ENCODE assay signal across 16 cellular contexts in the genomic region with DNA sequence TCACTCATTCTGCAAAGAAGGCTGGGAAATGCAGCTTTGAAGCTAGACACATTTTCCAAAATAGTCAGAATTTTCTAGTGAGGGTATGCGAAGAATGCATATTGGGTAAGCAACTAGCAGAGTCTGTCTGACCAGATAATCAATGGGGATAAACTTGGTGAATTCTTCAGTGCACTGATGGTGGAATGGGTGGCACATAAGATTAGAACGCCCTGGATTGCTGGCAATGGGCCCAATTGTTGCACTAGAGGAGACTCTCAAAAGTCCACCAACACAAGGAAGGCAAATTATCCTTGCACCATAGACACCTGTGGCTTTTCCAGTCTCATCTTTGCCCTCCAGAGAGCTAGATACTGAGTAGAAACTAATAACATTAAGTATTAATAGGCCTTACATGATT.
DNase-seq lines count a peak whose midpoint lies in the region; ATAC-seq and TF ChIP-seq lines count a peak whose summit lies in the region.
"Had no signal": no experiment of that assay in that cellular context is flagged by ENCODE, and none has a peak within 500 bp of the region (broad histone marks: within the 10 kb centered on the region; RNA-seq: fewer than 3 reads in every experiment).

No MANE protein-coding gene starts in this region.

- H3K27me3 Mint-ChIP-seq in osteocyte (ENCODE audit: unreplicated experiment), result no peaks in the 10 kb centered on the region
- H3K27me3 Mint-ChIP-seq in stimulated activated naive B cell treated with anti-CD40 and anti-IgM and Interleukin-4, amounts not matched to agents 10 μg/mL and 1 μg/mL and 100 μg/mL, for 72 hours, result peaks cover 0 to 7% of the 10 kb centered on the region in 2 donors
- H3K27me3 Mint-ChIP-seq: CD4-positive, alpha-beta memory T cell had no signal

- no peaks in the 10 kb centered on the region for H3K79me2 ChIP-seq in smooth muscle cell (ENCODE audit: low read depth)

- TF ChIP-seq EP300 in esophagus muscularis mucosa (IDR thresholded peaks at IDR 0.05), result no peak

- H3K27me3 ChIP-seq in RWPE2 (ENCODE audit: insufficient read depth, poor library complexity, severe bottlenecking) (peaks cover 4% of the 10 kb centered on the region), esophagus muscularis mucosa (peaks cover 0 to 9% (median 0%) of the 10 kb centered on the region in 4 donors), smooth muscle cell (ENCODE audit: low read depth) (no peaks in the 10 kb centered on the region)

- H3K9ac ChIP-seq in smooth muscle cell (ENCODE audit: low read depth), result no peak overlapping the region
- H3K9ac ChIP-seq: GM23248 had no signal

- no peaks in the 10 kb centered on the region for H3K36me3 Mint-ChIP-seq in osteocyte (ENCODE audit: unreplicated experiment)
- no peaks in the 10 kb centered on the region for H3K36me3 Mint-ChIP-seq in stimulated activated naive B cell treated with anti-CD40 and anti-IgM and Interleukin-4, amounts not matched to agents 10 μg/mL and 1 μg/mL and 100 μg/mL, for 72 hours
- H3K36me3 Mint-ChIP-seq: CD4-positive, alpha-beta memory T cell had no signal

- H3K27ac Mint-ChIP-seq in osteocyte (ENCODE audit: unreplicated experiment), result no peak overlapping the region
- no peak overlapping the region for H3K27ac Mint-ChIP-seq in stimulated activated naive B cell treated with anti-CD40 and anti-IgM and Interleukin-4, amounts not matched to agents 10 μg/mL and 1 μg/mL and 100 μg/mL, for 72 hours
- H3K27ac Mint-ChIP-seq: CD4-positive, alpha-beta memory T cell had no signal

- ATAC-seq in RWPE2 (ENCODE audit: low read depth) (no peak), GM19023 (IDR thresholded peaks at IDR 0.05; ENCODE audit: unreplicated experiment) (no peak)
- no peak for ATAC-seq in stimulated activated naive B cell treated with anti-CD40 and anti-IgM and Interleukin-4, amounts not matched to agents 10 μg/mL and 1 μg/mL and 100 μg/mL, for 72 hours (replicated peaks)

- H3K4me2 ChIP-seq in smooth muscle cell, result no peak overlapping the region

- H3K36me3 ChIP-seq in RWPE2 (ENCODE audit: low read depth) (no peaks in the 10 kb centered on the region), esophagus muscularis mucosa (no peaks in the 10 kb centered on the region), smooth muscle cell (ENCODE audit: low read depth) (no peaks in the 10 kb centered on the region)

- H3K4me1 Mint-ChIP-seq in osteocyte (ENCODE audit: unreplicated experiment), result no peaks in the 10 kb centered on the region
- H3K4me1 Mint-ChIP-seq in stimulated activated naive B cell treated with anti-CD40 and anti-IgM and Interleukin-4, amounts not matched to agents 10 μg/mL and 1 μg/mL and 100 μg/mL, for 72 hours, result no peaks in the 10 kb centered on the region
- H3K4me1 Mint-ChIP-seq: CD4-positive, alpha-beta memory T cell had no signal

- H4K20me1 ChIP-seq in smooth muscle cell (ENCODE audit: low read depth), result no peaks in the 10 kb centered on the region

- H3K4me3 ChIP-seq in RWPE2 (ENCODE audit: severe bottlenecking) (no peak overlapping the region), esophagus muscularis mucosa (no peak overlapping the region), smooth muscle cell (no peak overlapping the region), lower leg skin (ENCODE audit: low read depth, poor library complexity, severe bottlenecking) (no peak overlapping the region)
- H3K4me3 ChIP-seq: GM23248 had no signal

- no peak overlapping the region for H3K4me3 Mint-ChIP-seq in osteocyte (ENCODE audit: unreplicated experiment)
- H3K4me3 Mint-ChIP-seq in stimulated activated naive B cell treated with anti-CD40 and anti-IgM and Interleukin-4, amounts not matched to agents 10 μg/mL and 1 μg/mL and 100 μg/mL, for 72 hours, result no peak overlapping the region
- H3K4me3 Mint-ChIP-seq: CD4-positive, alpha-beta memory T cell had no signal

- no peaks in the 10 kb centered on the region for H3F3A ChIP-seq in smooth muscle cell (ENCODE audit: low read depth)

- TF ChIP-seq CTCF in RWPE2 (IDR thresholded peaks at IDR 0.05; ENCODE audit: poor library complexity, severe bottlenecking) (no peak), esophagus muscularis mucosa (IDR thresholded peaks at IDR 0.05) (no peak), osteocyte (IDR thresholded peaks at IDR 0.05) (no peak), smooth muscle cell (IDR thresholded peaks at IDR 0.05; ENCODE audit: borderline replicate concordance, insufficient read depth, poor library complexity, severe bottlenecking) (no peak), lower leg skin (IDR thresholded peaks at IDR 0.05) (no peak)

- intact Hi-C loops in esophagus muscularis mucosa (cut with DNase I), result no loop called here
- intact Hi-C loops in lower leg skin (cut with DNase I; ENCODE audit: low total_unique reads), result no loop called here

- no peak for TF ChIP-seq POLR2A in esophagus muscularis mucosa (IDR thresholded peaks at IDR 0.05; ENCODE audit: low read depth)
- TF ChIP-seq POLR2A in lower leg skin (IDR thresholded peaks at IDR 0.05), result no peak

- WGBS in esophagus muscularis mucosa, result 84% methylated on average over 2 of the region's 2 CpGs
- 72% methylated on average over 2 of the region's 2 CpGs for WGBS in smooth muscle cell (ENCODE audit: low lambda C conversion rate)
- 80% methylated on average over 2 of the region's 2 CpGs for WGBS in lower leg skin, 2 donors

- H3K27ac ChIP-seq in RWPE2 (ENCODE audit: poor library complexity, severe bottlenecking), result no peak overlapping the region
- H3K27ac ChIP-seq in esophagus muscularis mucosa (replicated peaks in 1 of 4), result no peak overlapping the region
- H3K27ac ChIP-seq in smooth muscle cell (ENCODE audit: low read depth), result no peak overlapping the region
- H3K27ac ChIP-seq: GM23248 had no signal

- H3K9me3 Mint-ChIP-seq in osteocyte (ENCODE audit: unreplicated experiment), result peaks cover 38% of the 10 kb centered on the region
- H3K9me3 Mint-ChIP-seq in stimulated activated naive B cell treated with anti-CD40 and anti-IgM and Interleukin-4, amounts not matched to agents 10 μg/mL and 1 μg/mL and 100 μg/mL, for 72 hours, result peaks cover 0 to 1% of the 10 kb centered on the region in 2 donors

- peak overlapping the region; percentile 21 for H2AFZ ChIP-seq in smooth muscle cell (ENCODE audit: low read depth)
- H2AFZ ChIP-seq: GM23248 had no signal

- DNase-seq in RWPE2 (ENCODE audit: low spot score) (peak; percentile 58), esophagus muscularis mucosa (ENCODE audit: extremely low spot score) (peak; percentile 60), osteocyte (ENCODE audit: extremely low spot score, unreplicated experiment) (peak; percentile 34), smooth muscle cell (lab: John Stamatoyannopoulos, UW; ENCODE audit: unreplicated experiment) (no peak), lower leg skin (ENCODE audit: low spot score in 2 of 2) (no peak)
- DNase-seq in stimulated activated naive B cell treated with anti-CD40 and anti-IgM and Interleukin-4, amounts not matched to agents 10 μg/mL and 1 μg/mL and 100 μg/mL, for 72 hours, result no peak
- DNase-seq: C1 segment of cervical spinal cord; Calu3; CD4-positive, alpha-beta memory T cell; COR-L47; DMS53; DND-41; GM23248; H7; HCEC 1CT had no signal

- H3K9me3 ChIP-seq in RWPE2 (ENCODE audit: severe bottlenecking) (peaks cover 2% of the 10 kb centered on the region), esophagus muscularis mucosa (no peaks in the 10 kb centered on the region), smooth muscle cell (replicated peaks; ENCODE audit: low read depth) (no peaks in the 10 kb centered on the region)

- H3K4me1 ChIP-seq in RWPE2 (ENCODE audit: insufficient read depth, poor library complexity, severe bottlenecking) (no peaks in the 10 kb centered on the region), esophagus muscularis mucosa (no peaks in the 10 kb centered on the region), smooth muscle cell (ENCODE audit: low read depth) (no peaks in the 10 kb centered on the region)

Comparison
In these comparisons a context has a peak if more than half of its experiments do, and no peak if none do; other contexts are left out.
1. DNase-seq: peak in RWPE2 (single experiment), esophagus muscularis mucosa (single experiment) and osteocyte (single experiment); none in smooth muscle cell (single experiment), lower leg skin (0 of 2) and stimulated activated naive B cell treated with anti-CD40 and anti-IgM and Interleukin-4, amounts not matched to agents 10 μg/mL and 1 μg/mL and 100 μg/mL, for 72 hours (single experiment).